ENCODE assay signal across 9 cellular contexts in genomic region chr3:72159487-72159886, GRCh38.
"Had no signal": no experiment of that assay in that cellular context is flagged by ENCODE, and none has a peak within 500 bp of the region (broad histone marks: within the 10 kb centered on the region; RNA-seq: fewer than 3 reads in every experiment).

No MANE protein-coding gene starts in this region.

- FAIRE-seq: H54, HepG2 had no signal

- H2AFZ ChIP-seq: GM23248 had no signal

- ATAC-seq: HepG2 had no signal

- H3K4me3 ChIP-seq: GM23248 had no signal

- H3K9ac ChIP-seq: GM23248 had no signal

- H3K27ac ChIP-seq: GM23248, HL-60 had no signal

- DNase-seq: GM23248, GOT3, H9, HCEC 1CT, HFFc6, KG1 had no signal
